Comparison of ENCODE assay signal across 1 cellular context in the genomic region with DNA sequence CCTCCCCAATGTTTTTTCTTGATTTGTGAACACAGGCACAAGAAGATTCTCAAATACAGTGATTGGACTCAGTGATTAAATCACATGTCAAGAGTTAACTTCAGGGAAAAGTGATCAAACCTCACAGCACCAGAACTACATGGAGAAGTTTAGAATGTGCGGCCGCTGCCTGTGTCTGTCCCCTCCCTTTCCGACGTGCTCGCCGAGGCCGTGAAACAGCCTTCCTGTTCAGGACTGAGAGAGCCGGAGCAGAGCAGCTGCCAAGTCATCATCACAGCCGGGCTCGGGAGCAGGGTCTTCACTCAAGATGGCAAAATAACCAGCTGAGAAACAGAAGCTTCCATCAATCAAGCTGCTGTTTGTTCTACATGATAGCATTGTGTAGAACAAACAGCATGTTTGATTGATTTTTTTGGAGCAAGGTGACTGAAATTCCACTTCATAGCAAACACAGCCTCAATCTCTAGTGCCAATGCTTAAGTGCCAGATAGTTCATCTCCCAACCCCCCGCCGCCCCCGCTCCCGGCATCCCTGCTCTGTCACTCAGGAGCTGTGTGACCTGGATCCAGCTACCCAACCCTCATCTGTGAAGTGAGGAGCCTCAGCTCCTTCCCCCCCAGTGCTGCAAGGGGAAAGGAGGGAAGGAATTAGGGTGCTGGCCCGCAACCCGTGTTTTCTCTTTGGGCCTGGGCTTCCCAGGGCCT.
TF ChIP-seq lines count a peak whose summit lies in the region.

No MANE protein-coding gene starts in this region.

TF ChIP-seq in endothelial cell of umbilical vein, 7 proteins besides CTCF, POLR2A, EP300 and RAD21:
- TF ChIP-seq FOS (IDR thresholded peaks at IDR 0.05; ENCODE audit: borderline replicate concordance, insufficient read depth, low read length) (peak; percentile 4), POLR2AphosphoS5 (IDR thresholded peaks at IDR 0.05; ENCODE audit: insufficient read depth, low read depth, low read length) (no peak)
TF ChIP-seq in endothelial cell of umbilical vein: peak in this region for 1.
